1 cellular context compared by ENCODE assay signal in genomic region chr1:241706257-241706656, GRCh38.
A peak's percentile ranks its signal among the peaks of the same experiment; 100 is the strongest.
TF ChIP-seq lines count a peak whose summit lies in the region.

No MANE protein-coding gene starts in this region.

TF ChIP-seq in K562, 482 proteins besides CTCF, POLR2A, EP300 and RAD21 (continued from another document):
- TF ChIP-seq HMBOX1 (IDR thresholded peaks at IDR 0.05) = peak; percentile 76
- peak; percentile 7 for TF ChIP-seq MEIS2 (IDR thresholded peaks at IDR 0.05; ENCODE audit: partially characterized antibody)
TF ChIP-seq in K562: peak in this region for 6.
